Comparison of ENCODE assay signal across 12 cellular contexts in genomic region chr12:124433147-124433874, GRCh38.
DNase-seq lines count a peak whose midpoint lies in the region; ATAC-seq and TF ChIP-seq lines count a peak whose summit lies in the region.
"Had no signal": no experiment of that assay in that cellular context is flagged by ENCODE, and none has a peak within 500 bp of the region (broad histone marks: within the 10 kb centered on the region; RNA-seq: fewer than 3 reads in every experiment).

No MANE protein-coding gene starts in this region.

- peak overlapping the region; percentile 27 for H3K27ac ChIP-seq in lower lobe of right lung
- peak overlapping the region; percentile 63 for H3K27ac ChIP-seq in temporal lobe (ENCODE audit: low read depth, low read length)

- H3K36me3 ChIP-seq in lower lobe of right lung, result peaks cover 55% of the 10 kb centered on the region

- no peaks in the 10 kb centered on the region for H3K9me3 Mint-ChIP-seq in activated T-helper 2 cell treated with anti-CD3 and anti-CD28 coated beads, Interferon-gamma antibody, Interleukin-2, Interleukin-4, amounts not matched to agents 10 μg/mL and 5 μg/mL and 100 μg/mL, durations not matched to agents 14 hours and 24 hours and 36 hours
- H3K9me3 Mint-ChIP-seq: mesothelial cell of epicardium had no signal

- DNase-seq in NB4 (ENCODE audit: low read depth) (peak; percentile 62), lower lobe of right lung (no peak), iPS-NIHi11 (ENCODE audit: low spot score) (no peak), foreskin melanocyte (no peak), cortex of kidney (lab: John Stamatoyannopoulos, UW) (no peak)
- no peak for DNase-seq in activated T-helper 2 cell treated with anti-CD3 and anti-CD28 coated beads, Interferon-gamma antibody, Interleukin-2, Interleukin-4, amounts not matched to agents 10 μg/mL and 5 μg/mL and 100 μg/mL, durations not matched to agents 14 hours and 24 hours and 36 hours (ENCODE audit: low spot score)
- DNase-seq: activated CD8-positive, alpha-beta memory T cell treated with anti-CD3 and anti-CD28 coated beads, Interleukin-2, amount 50 U/mL, for 4 hours; NCI-H1694 treated with DMSO at 0.1 percent for 48 hours; NCI-H748 treated with DMSO at 0.1 percent for 48 hours had no signal

- no peaks in the 10 kb centered on the region for H3K27me3 ChIP-seq in lower lobe of right lung (ENCODE audit: low read depth)

- no peak overlapping the region for H3K27ac Mint-ChIP-seq in activated T-helper 2 cell treated with anti-CD3 and anti-CD28 coated beads, Interferon-gamma antibody, Interleukin-2, Interleukin-4, amounts not matched to agents 10 μg/mL and 5 μg/mL and 100 μg/mL, durations not matched to agents 14 hours and 24 hours and 36 hours
- H3K27ac Mint-ChIP-seq: mesothelial cell of epicardium had no signal

- peaks cover 33% of the 10 kb centered on the region for H3K4me1 ChIP-seq in lower lobe of right lung

- H3K27me3 Mint-ChIP-seq in activated T-helper 2 cell treated with anti-CD3 and anti-CD28 coated beads, Interferon-gamma antibody, Interleukin-2, Interleukin-4, amounts not matched to agents 10 μg/mL and 5 μg/mL and 100 μg/mL, durations not matched to agents 14 hours and 24 hours and 36 hours (ENCODE audit: low read depth), result no peaks in the 10 kb centered on the region

- H3K4me3 ChIP-seq in NB4 (ENCODE audit: low read depth, low read length) (no peak overlapping the region), lower lobe of right lung (no peak overlapping the region)

- ATAC-seq in esophagus mucosa (peak; percentile 9), lower lobe of right lung (peak; percentile 25 to 32)

- no peak overlapping the region for H3K4me3 Mint-ChIP-seq in activated T-helper 2 cell treated with anti-CD3 and anti-CD28 coated beads, Interferon-gamma antibody, Interleukin-2, Interleukin-4, amounts not matched to agents 10 μg/mL and 5 μg/mL and 100 μg/mL, durations not matched to agents 14 hours and 24 hours and 36 hours (ENCODE audit: low read depth)
- H3K4me3 Mint-ChIP-seq: mesothelial cell of epicardium had no signal

- H3K36me3 Mint-ChIP-seq in activated T-helper 2 cell treated with anti-CD3 and anti-CD28 coated beads, Interferon-gamma antibody, Interleukin-2, Interleukin-4, amounts not matched to agents 10 μg/mL and 5 μg/mL and 100 μg/mL, durations not matched to agents 14 hours and 24 hours and 36 hours (ENCODE audit: low read depth), result peaks cover 27% of the 10 kb centered on the region

- intact Hi-C loops in lower lobe of right lung (cut with DNase I), result no loop called here
- intact Hi-C loops in activated T-helper 2 cell treated with anti-CD3 and anti-CD28 coated beads, Interferon-gamma antibody, Interleukin-2, Interleukin-4, amounts not matched to agents 10 μg/mL and 5 μg/mL and 100 μg/mL, durations not matched to agents 14 hours and 24 hours and 36 hours (cut with micrococcal nuclease), result no loop called here

- no peaks in the 10 kb centered on the region for H3K9me3 ChIP-seq in lower lobe of right lung

- TF ChIP-seq CTCF in NB4 (IDR thresholded peaks at IDR 0.05; ENCODE audit: low read depth, low read length) (peak; percentile 15), lower lobe of right lung (IDR thresholded peaks at IDR 0.05) (no peak)

- no peaks in the 10 kb centered on the region for H3K4me1 Mint-ChIP-seq in activated T-helper 2 cell treated with anti-CD3 and anti-CD28 coated beads, Interferon-gamma antibody, Interleukin-2, Interleukin-4, amounts not matched to agents 10 μg/mL and 5 μg/mL and 100 μg/mL, durations not matched to agents 14 hours and 24 hours and 36 hours (ENCODE audit: low read depth)

- TF ChIP-seq POLR2A in NB4 (IDR thresholded peaks at IDR 0.05; ENCODE audit: extremely low read depth, insufficient read length), result no peak
